21 cellular contexts compared by ENCODE assay signal in the genomic region with DNA sequence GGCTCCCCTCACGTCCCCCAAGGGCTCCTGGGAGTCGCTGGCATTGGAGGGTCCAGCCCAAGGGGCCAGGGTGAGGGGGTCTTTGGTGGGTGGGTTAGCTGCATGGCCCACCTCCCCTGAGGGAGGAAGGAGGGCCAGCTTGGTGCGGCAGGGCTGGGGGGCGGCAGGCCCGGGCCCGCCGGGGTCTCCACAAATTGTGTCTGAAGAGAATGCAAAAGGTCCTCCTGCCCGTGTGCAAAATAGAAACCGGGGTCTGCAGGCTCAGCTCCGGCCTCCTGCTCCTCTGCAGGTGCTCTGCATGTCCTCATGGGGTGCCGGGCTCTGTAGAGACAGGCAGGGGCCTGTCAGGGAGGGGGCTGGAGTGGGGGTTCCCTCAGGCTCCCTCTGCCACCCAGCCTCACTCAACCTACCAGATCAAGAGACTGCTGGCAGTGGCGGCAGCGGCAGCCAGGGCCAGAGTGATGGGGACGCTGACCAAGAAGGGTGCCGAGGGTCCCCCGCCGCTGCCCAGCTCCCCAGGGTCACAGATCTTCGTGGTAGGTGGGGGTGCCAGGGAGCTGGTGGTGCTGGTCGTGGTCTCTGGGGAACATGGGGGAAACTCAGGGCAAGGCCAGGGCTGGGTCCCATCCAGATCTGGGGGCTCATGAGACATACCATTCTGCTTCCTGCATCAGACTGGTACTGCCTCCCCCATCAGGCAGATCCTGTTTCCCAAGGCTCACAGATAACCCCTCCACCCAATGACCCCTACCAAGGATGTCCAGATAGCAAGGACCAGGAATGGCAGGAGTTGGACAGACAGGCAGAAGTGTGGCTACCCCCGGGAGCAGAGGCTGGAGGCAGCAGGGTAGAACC. TPM values are rescaled to one million over a fixed set of nuclear protein-coding genes. Genes with fewer than 3 reads are reported as not detected.
"Had no signal": no experiment of that assay in that cellular context is flagged by ENCODE, and none has a peak within 500 bp of the region (broad histone marks: within the 10 kb centered on the region; RNA-seq: fewer than 3 reads in every experiment).

No MANE protein-coding gene starts in this region.

- H3K4me3 Mint-ChIP-seq: activated CD4-positive, alpha-beta memory T cell treated with anti-CD3 and anti-CD28 coated beads, Interleukin-2, amount 10 ng/mL, durations not matched to agents 7 days and 5 days; activated CD4-positive, alpha-beta T cell treated with anti-CD3 and anti-CD28 coated beads for 36 hours; activated naive CD8-positive, alpha-beta T cell treated with anti-CD3 and anti-CD28 coated beads, Interleukin-2, amount 50 U/mL, for 24 hours; effector memory CD8-positive, alpha-beta T cell; immature natural killer cell; naive thymus-derived CD4-positive, alpha-beta T cell had no signal

- H3K27me3 ChIP-seq: ascending aorta, breast epithelium, right lobe of liver, testis had no signal

- H3K27ac ChIP-seq: ascending aorta, breast epithelium, epithelial cell of prostate, psoas muscle, right lobe of liver, stomach, testis had no signal

- H3K4me1 ChIP-seq: ascending aorta, breast epithelium, testis had no signal

- H3K4me3 ChIP-seq: ascending aorta, breast epithelium, mucosa of descending colon, psoas muscle, right lobe of liver, stomach, testis had no signal

- H3K9me3 ChIP-seq: ascending aorta, breast epithelium, mucosa of descending colon, psoas muscle, right lobe of liver, stomach, testis had no signal

- H3K4me1 Mint-ChIP-seq: activated CD4-positive, alpha-beta memory T cell treated with anti-CD3 and anti-CD28 coated beads, Interleukin-2, amount 10 ng/mL, durations not matched to agents 7 days and 5 days; activated CD4-positive, alpha-beta T cell treated with anti-CD3 and anti-CD28 coated beads for 36 hours; activated naive CD8-positive, alpha-beta T cell treated with anti-CD3 and anti-CD28 coated beads, Interleukin-2, amount 50 U/mL, for 24 hours; immature natural killer cell had no signal

- H3K36me3 Mint-ChIP-seq: immature natural killer cell; naive thymus-derived CD4-positive, alpha-beta T cell had no signal

- H3K27ac Mint-ChIP-seq: activated CD4-positive, alpha-beta memory T cell treated with anti-CD3 and anti-CD28 coated beads, Interleukin-2, amount 10 ng/mL, durations not matched to agents 7 days and 5 days; activated CD4-positive, alpha-beta T cell treated with anti-CD3 and anti-CD28 coated beads for 36 hours; activated naive CD8-positive, alpha-beta T cell treated with anti-CD3 and anti-CD28 coated beads, Interleukin-2, amount 50 U/mL, for 24 hours; effector memory CD8-positive, alpha-beta T cell; immature natural killer cell; naive thymus-derived CD4-positive, alpha-beta T cell had no signal

- DNase-seq: activated CD4-positive, alpha-beta memory T cell treated with anti-CD3 and anti-CD28 coated beads, Interleukin-2, amount 10 ng/mL, durations not matched to agents 7 days and 5 days; activated CD4-positive, alpha-beta T cell treated with anti-CD3 and anti-CD28 coated beads for 36 hours; activated CD8-positive, alpha-beta memory T cell treated with anti-CD3 and anti-CD28 coated beads, Interleukin-2, amount 50 U/mL, for 4 hours; activated naive CD4-positive, alpha-beta T cell; activated naive CD8-positive, alpha-beta T cell treated with anti-CD3 and anti-CD28 coated beads, Interleukin-2, amount 50 U/mL, for 24 hours; dermis blood vessel endothelial cell; effector memory CD8-positive, alpha-beta T cell; foreskin melanocyte; immature natural killer cell; naive thymus-derived CD4-positive, alpha-beta T cell; nucleus accumbens; stomach; T-helper 2 cell; testis had no signal

- H3K36me3 ChIP-seq: ascending aorta, breast epithelium, right lobe of liver, stomach had no signal

- H3K9me3 Mint-ChIP-seq: activated CD4-positive, alpha-beta memory T cell treated with anti-CD3 and anti-CD28 coated beads, Interleukin-2, amount 10 ng/mL, durations not matched to agents 7 days and 5 days; activated naive CD8-positive, alpha-beta T cell treated with anti-CD3 and anti-CD28 coated beads, Interleukin-2, amount 50 U/mL, for 24 hours; effector memory CD8-positive, alpha-beta T cell; immature natural killer cell; naive thymus-derived CD4-positive, alpha-beta T cell had no signal

RNA-seq across cellular contexts. Expression of gene ENHO, which starts 29.2 kb away (rescaled TPM):
- total RNA-seq: activated CD4-positive, alpha-beta memory T cell treated with anti-CD3 and anti-CD28 coated beads, Interleukin-2, amount 10 ng/mL, durations not matched to agents 7 days and 5 days; activated CD4-positive, alpha-beta T cell treated with anti-CD3 and anti-CD28 coated beads for 36 hours; ascending aorta; dermis blood vessel endothelial cell; fibroblast of lung had no signal
- polyA plus RNA-seq: fibroblast of lung had no signal

RNA-seq across cellular contexts. Expression of gene CNTFR, which starts 37.5 kb away (rescaled TPM):
- total RNA-seq: activated CD4-positive, alpha-beta memory T cell treated with anti-CD3 and anti-CD28 coated beads, Interleukin-2, amount 10 ng/mL, durations not matched to agents 7 days and 5 days; activated CD4-positive, alpha-beta T cell treated with anti-CD3 and anti-CD28 coated beads for 36 hours; dermis blood vessel endothelial cell; fibroblast of lung; naive thymus-derived CD4-positive, alpha-beta T cell had no signal
- polyA plus RNA-seq: fibroblast of lung; immature natural killer cell; naive thymus-derived CD4-positive, alpha-beta T cell had no signal
